1 cellular context compared by ENCODE assay signal in genomic region chr3:144162042-144162441, GRCh38.
TF ChIP-seq lines count a peak whose summit lies in the region.

No MANE protein-coding gene starts in this region.

TF ChIP-seq in HepG2, 621 proteins besides CTCF, POLR2A, EP300 and RAD21 (continued from another document and continues in another):
- peak; percentile 66; the same call in 1 of the 2 replicates for TF ChIP-seq RERE (CRISPR knock-in tag; IDR thresholded peaks at IDR 0.05; ENCODE audit: low read depth)
- TF ChIP-seq ZNF326 (CRISPR knock-in tag; IDR thresholded peaks at IDR 0.05; ENCODE audit: borderline replicate concordance), result no peak
- TF ChIP-seq ZKSCAN5 (CRISPR knock-in tag; IDR thresholded peaks at IDR 0.05), result no peak
- no peak for TF ChIP-seq IKZF4 (CRISPR knock-in tag; IDR thresholded peaks at IDR 0.05; ENCODE audit: borderline replicate concordance, low read depth, not compliant biosample characterization)
- TF ChIP-seq ETS1 (CRISPR knock-in tag; IDR thresholded peaks at IDR 0.05), result no peak
- no peak for TF ChIP-seq NKX3-1 (CRISPR knock-in tag; IDR thresholded peaks at IDR 0.05)
- TF ChIP-seq ZNF775 (CRISPR knock-in tag; IDR thresholded peaks at IDR 0.05; ENCODE audit: borderline replicate concordance), result no peak
- no peak for TF ChIP-seq XRCC5 (optimal IDR thresholded peaks at IDR 0.05; ENCODE audit: low read length)
- TF ChIP-seq BRCA1 (CRISPR knock-in tag; IDR thresholded peaks at IDR 0.05), result no peak
- no peak for TF ChIP-seq ZC3H13 (CRISPR knock-in tag; IDR thresholded peaks at IDR 0.05)
- no peak for TF ChIP-seq ZNF7 (CRISPR knock-in tag; IDR thresholded peaks at IDR 0.05)
- TF ChIP-seq NCOA5 (CRISPR knock-in tag; IDR thresholded peaks at IDR 0.05), result no peak
- no peak for TF ChIP-seq RFX3 (CRISPR knock-in tag; IDR thresholded peaks at IDR 0.05)
- no peak for TF ChIP-seq NFKB2 (CRISPR knock-in tag; IDR thresholded peaks at IDR 0.05; ENCODE audit: borderline replicate concordance)
- no peak for TF ChIP-seq GFI1 (CRISPR knock-in tag; IDR thresholded peaks at IDR 0.05; ENCODE audit: borderline replicate concordance)
- TF ChIP-seq ZNF788 (CRISPR knock-in tag; IDR thresholded peaks at IDR 0.05; ENCODE audit: borderline replicate concordance), result no peak
- TF ChIP-seq RELA (CRISPR knock-in tag; IDR thresholded peaks at IDR 0.05), result no peak
- no peak for TF ChIP-seq KDM3A (CRISPR knock-in tag; IDR thresholded peaks at IDR 0.05; ENCODE audit: low read depth)
- TF ChIP-seq RBFOX2 (IDR thresholded peaks at IDR 0.05; ENCODE audit: low read depth, low read length), result no peak
- no peak for TF ChIP-seq ZSCAN22 (CRISPR knock-in tag; IDR thresholded peaks at IDR 0.05)
- TF ChIP-seq DR1 (CRISPR knock-in tag; IDR thresholded peaks at IDR 0.05), result no peak
- no peak for TF ChIP-seq ZNF564 (CRISPR knock-in tag; IDR thresholded peaks at IDR 0.05)
- peak; percentile 80 for TF ChIP-seq MIXL1 (CRISPR knock-in tag; IDR thresholded peaks at IDR 0.05)
- peak; percentile 87 for TF ChIP-seq BCL6 (CRISPR knock-in tag; IDR thresholded peaks at IDR 0.05)
- no peak for TF ChIP-seq ZHX2 (IDR thresholded peaks at IDR 0.05; ENCODE audit: low read depth)
- no peak for TF ChIP-seq ZHX2 (CRISPR knock-in tag; IDR thresholded peaks at IDR 0.05; ENCODE audit: borderline replicate concordance)
- TF ChIP-seq ZBTB49 (CRISPR knock-in tag; IDR thresholded peaks at IDR 0.05; ENCODE audit: borderline replicate concordance), result no peak
- TF ChIP-seq RFX1 (IDR thresholded peaks at IDR 0.05), result no peak
- TF ChIP-seq ATAD3A (CRISPR knock-in tag; IDR thresholded peaks at IDR 0.05), result no peak
- TF ChIP-seq IRF1 (CRISPR knock-in tag; IDR thresholded peaks at IDR 0.05; ENCODE audit: low read depth), result no peak
- no peak for TF ChIP-seq PTBP1 (IDR thresholded peaks at IDR 0.05; ENCODE audit: low read depth, low read length, poor library complexity, severe bottlenecking)
- TF ChIP-seq U2AF1 (optimal IDR thresholded peaks at IDR 0.05; ENCODE audit: low read depth, low read length), result no peak
- TF ChIP-seq GZF1 (CRISPR knock-in tag; IDR thresholded peaks at IDR 0.05), result no peak
- TF ChIP-seq ARNT2 (CRISPR knock-in tag; IDR thresholded peaks at IDR 0.05; ENCODE audit: low read depth), result no peak
- TF ChIP-seq ARID3A (IDR thresholded peaks at IDR 0.05; ENCODE audit: low read depth, low read length), result peak; percentile 91
- TF ChIP-seq CEBPB (IDR thresholded peaks at IDR 0.05; ENCODE audit: borderline replicate concordance, low read depth, low read length), result no peak
- peak; percentile 30; the same call in 1 of the 2 replicates for TF ChIP-seq MAX (IDR thresholded peaks at IDR 0.05)
- TF ChIP-seq PRDM4 (CRISPR knock-in tag; IDR thresholded peaks at IDR 0.05; ENCODE audit: borderline replicate concordance), result no peak
- TF ChIP-seq ZNF263 (CRISPR knock-in tag; IDR thresholded peaks at IDR 0.05), result no peak
- 0 out of 2 replicates have a peak, but pooled peaks have one; percentile 29 for TF ChIP-seq HMG20B (CRISPR knock-in tag; conservative IDR thresholded peaks at IDR 0.05)
- no peak for TF ChIP-seq ZNF672 (CRISPR knock-in tag; IDR thresholded peaks at IDR 0.05)
- no peak for TF ChIP-seq ZNF570 (CRISPR knock-in tag; IDR thresholded peaks at IDR 0.05; ENCODE audit: borderline replicate concordance)
- no peak for TF ChIP-seq NR0B2 (CRISPR knock-in tag; IDR thresholded peaks at IDR 0.05)
- TF ChIP-seq KLF9 (CRISPR knock-in tag; IDR thresholded peaks at IDR 0.05; ENCODE audit: low read depth), result no peak
- no peak for TF ChIP-seq ZNF782 (CRISPR knock-in tag; IDR thresholded peaks at IDR 0.05; ENCODE audit: borderline replicate concordance)
- no peak for TF ChIP-seq ZNF501 (CRISPR knock-in tag; IDR thresholded peaks at IDR 0.05)
- no peak for TF ChIP-seq CC2D1A (CRISPR knock-in tag; IDR thresholded peaks at IDR 0.05)
